ENCODE assay signal across 16 cellular contexts in genomic region chr14:76391981-76392690, GRCh38. TPM values are rescaled to one million over a fixed set of nuclear protein-coding genes. Genes with fewer than 3 reads are reported as not detected.
"Had no signal": no experiment of that assay in that cellular context is flagged by ENCODE, and none has a peak within 500 bp of the region (broad histone marks: within the 10 kb centered on the region; RNA-seq: fewer than 3 reads in every experiment).

No MANE protein-coding gene starts in this region.

- ATAC-seq: activated naive CD8-positive, alpha-beta T cell treated with anti-CD3 and anti-CD28 coated beads, Interleukin-2, amount 50 U/mL, for 24 hours; left colon had no signal

- H3K9me3 ChIP-seq: esophagus muscularis mucosa, right atrium auricular region, suprapubic skin had no signal

- H3K4me3 ChIP-seq: coronary artery, esophagus muscularis mucosa, hepatocyte, lung, right atrium auricular region, suprapubic skin had no signal

- H3K27me3 ChIP-seq: hepatocyte, right atrium auricular region had no signal

- DNase-seq: activated CD4-positive, alpha-beta T cell treated with anti-CD3 and anti-CD28 coated beads, Interleukin-2, amount 10 ng/mL, durations not matched to agents 7 days and 5 days; activated CD8-positive, alpha-beta memory T cell treated with anti-CD3 and anti-CD28 coated beads, Interleukin-2, amount 50 U/mL, for 4 hours; activated naive CD4-positive, alpha-beta T cell treated with anti-CD3 and anti-CD28 coated beads for 36 hours; activated naive CD8-positive, alpha-beta T cell treated with anti-CD3 and anti-CD28 coated beads, Interleukin-2, amount 50 U/mL, for 24 hours; activated T-cell treated with anti-CD3 and anti-CD28 coated beads, Interleukin-2, amount 50 U/mL, for 4 hours; anterior cingulate cortex; left colon; stimulated activated CD4-positive, alpha-beta T cell treated with anti-CD3 and anti-CD28 coated beads, Interleukin-15, amount 100 ng/mL, for 24 hours; stimulated activated CD4-positive, alpha-beta T cell treated with anti-CD3 and anti-CD28 coated beads, Interleukin-2, amount 100 ng/mL, for 48 hours had no signal

- H3K4me1 ChIP-seq: esophagus muscularis mucosa, right atrium auricular region had no signal

- H3K27ac ChIP-seq: coronary artery, esophagus muscularis mucosa, hepatocyte, right atrium auricular region, suprapubic skin had no signal

- H3K36me3 ChIP-seq: esophagus muscularis mucosa, right atrium auricular region, suprapubic skin had no signal

RNA-seq across cellular contexts. Expression of gene ESRRB, which starts 16.2 kb away (rescaled TPM):
- total RNA-seq: activated naive CD4-positive, alpha-beta T cell treated with anti-CD3 and anti-CD28 coated beads for 36 hours; glomerular endothelial cell had no signal
- polyA plus RNA-seq: hepatocyte had no signal
